8 cellular contexts compared by ENCODE assay signal in genomic region chr20:18506744-18507143, GRCh38. TPM values are rescaled to one million over a fixed set of nuclear protein-coding genes. Genes with fewer than 3 reads are reported as not detected.
A peak's percentile ranks its signal among the peaks of the same experiment; 100 is the strongest.
DNase-seq lines count a peak whose midpoint lies in the region; ATAC-seq, FAIRE-seq and TF ChIP-seq lines count a peak whose summit lies in the region.

No MANE protein-coding gene starts in this region.

- H3K4me3 ChIP-seq in GM12865 (ENCODE audit: low read depth, low read length) = peak overlapping the region; percentile 97

- FAIRE-seq in D721Med (lab: Jason Lieb, UNC) = no peak

- TF ChIP-seq CTCF in GM12865 (IDR thresholded peaks at IDR 0.05; ENCODE audit: insufficient read depth, low read depth, low read length, missing control alignments) (no peak), chondrocyte (IDR thresholded peaks at IDR 0.05) (no peak), natural killer cell (IDR thresholded peaks at IDR 0.05) (no peak), D721Med (IDR thresholded peaks at IDR 0.05; ENCODE audit: insufficient read depth, missing control alignments) (no peak)

- peaks cover 2% of the 10 kb centered on the region for H3K27me3 Mint-ChIP-seq in chondrocyte (ENCODE audit: low read depth)
- H3K27me3 Mint-ChIP-seq in natural killer cell (ENCODE audit: low read depth in 2 of 2) = peaks cover 14 to 19% of the 10 kb centered on the region in 2 donors

- H3K27ac Mint-ChIP-seq in chondrocyte (ENCODE audit: unreplicated experiment) = peak overlapping the region; percentile 100
- peak overlapping the region; percentile 100 for H3K27ac Mint-ChIP-seq in natural killer cell

- DNase-seq in GM12865 (ENCODE audit: low read depth) (peak; percentile 7), OCI-M1 (lab: John Stamatoyannopoulos, UW) (peak; percentile 50), chondrocyte (ENCODE audit: low spot score) (no peak), natural killer cell (no peak), D721Med (ENCODE audit: insufficient read length, low spot score) (no peak), NCI-H1694 treated with DMSO at 0.1 percent for 48 hours (lab: John Stamatoyannopoulos, UW) (no peak), GF-D8 (lab: John Stamatoyannopoulos, UW) (no peak)

- intact Hi-C loops in natural killer cell (cut with micrococcal nuclease) = loop anchor here (1.0 to 10.0 kb wide), 8 partner anchors 39 to 1711 kb away; partner anchors contain the start of genes DTD1, DZANK1, KAT14 and MGME1

- peak overlapping the region; percentile 100 for H3K4me3 Mint-ChIP-seq in chondrocyte (ENCODE audit: unreplicated experiment)
- H3K4me3 Mint-ChIP-seq in natural killer cell = peak overlapping the region; percentile 100

- H3K4me1 Mint-ChIP-seq in chondrocyte (ENCODE audit: low read depth) (peaks cover 26% of the 10 kb centered on the region), natural killer cell (peaks cover 38 to 42% of the 10 kb centered on the region in 2 donors)

- ATAC-seq in natural killer cell = no peak
- ATAC-seq in GM21367 (IDR thresholded peaks at IDR 0.05; ENCODE audit: unreplicated experiment) = no peak

- H3K9me3 Mint-ChIP-seq in chondrocyte (ENCODE audit: low read depth) (no peaks in the 10 kb centered on the region), natural killer cell (no peaks in the 10 kb centered on the region)

- peaks cover 9% of the 10 kb centered on the region for H3K36me3 Mint-ChIP-seq in chondrocyte (ENCODE audit: low read depth)
- no peaks in the 10 kb centered on the region for H3K36me3 Mint-ChIP-seq in natural killer cell

RNA-seq across cellular contexts. Expression of gene SEC23B, which starts 1.0 kb away (rescaled TPM):
- total RNA-seq in chondrocyte (38.5 to 53.9 TPM (median 38.9 TPM) in 3 replicates), natural killer cell (10 to 100 TPM; 58.2 to 68.8 (median 63.9) TPM)

RNA-seq across cellular contexts. Expression of gene RBBP9, which starts 9.7 kb away (rescaled TPM):
- total RNA-seq in chondrocyte (12.7 to 20.6 TPM (median 14.2 TPM) in 3 replicates), natural killer cell (1 to 10 TPM; 4.6 to 9.2 (median 7.9) TPM)

RNA-seq across cellular contexts. Expression of gene POLR3F, which starts 39.6 kb away (rescaled TPM):
- total RNA-seq in chondrocyte (8.1 to 10.2 TPM (median 9.3 TPM) in 3 replicates), natural killer cell (10 to 100 TPM in 1 of 3 donors, 1 to 10 TPM in 2; 8.5 to 10.6 (median 8.8) TPM)

RNA-seq across cellular contexts. Expression of gene DZANK1, which starts 39.9 kb away (rescaled TPM):
- total RNA-seq in chondrocyte (1.5 to 1.9 TPM (median 1.5 TPM) in 3 replicates), natural killer cell (1 to 10 TPM; 2.7 to 5.7 (median 3.7) TPM)

Comparison
In these comparisons a context has a peak if more than half of its experiments do, and no peak if none do; other contexts are left out.
1. DNase-seq: peak in GM12865 (single experiment) and OCI-M1 (single experiment); none in chondrocyte (single experiment), natural killer cell (single experiment), D721Med (single experiment), NCI-H1694 treated with DMSO at 0.1 percent for 48 hours (single experiment) and GF-D8 (single experiment).